1 cellular context compared by ENCODE assay signal in the genomic region with DNA sequence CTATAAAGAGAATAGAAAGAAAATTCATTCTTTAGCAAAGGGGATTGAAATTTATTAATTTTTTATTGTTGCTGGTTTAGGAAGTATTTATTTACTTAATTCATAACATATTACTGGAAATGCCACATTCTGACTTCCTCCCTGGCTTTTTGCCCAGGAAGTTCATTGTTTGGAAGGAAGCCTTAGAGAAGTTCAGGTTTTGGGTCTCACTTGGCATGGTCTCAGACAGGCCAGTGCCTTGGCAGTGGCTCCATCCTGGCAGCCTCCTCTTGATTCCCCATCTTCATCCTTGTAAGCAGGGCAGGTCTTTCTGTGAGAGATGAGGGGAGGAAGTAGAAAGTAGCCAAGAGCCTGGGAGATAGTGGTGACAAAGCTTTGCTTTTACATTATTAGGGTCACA.
TF ChIP-seq lines count a peak whose summit lies in the region.

No MANE protein-coding gene starts in this region.

TF ChIP-seq in A549, 52 proteins besides CTCF, POLR2A, EP300 and RAD21 (continued from another document):
- TF ChIP-seq ZSCAN20 (CRISPR knock-in tag; IDR thresholded peaks at IDR 0.05) (no peak), TFCP2L1 (CRISPR knock-in tag; IDR thresholded peaks at IDR 0.05) (no peak), NFE2L2 (conservative IDR thresholded peaks at IDR 0.05; ENCODE audit: low read length) (no peak), RARB (CRISPR knock-in tag; IDR thresholded peaks at IDR 0.05) (no peak), RFX5 (IDR thresholded peaks at IDR 0.05) (no peak), BHLHE40 (IDR thresholded peaks at IDR 0.05; ENCODE audit: low read depth, low read length) (no peak), RNF2 (IDR thresholded peaks at IDR 0.05; ENCODE audit: borderline replicate concordance, low read depth) (no peak), KDM5A (IDR thresholded peaks at IDR 0.05) (no peak), ZNF302 (CRISPR knock-in tag; IDR thresholded peaks at IDR 0.05) (no peak), GATA3 (IDR thresholded peaks at IDR 0.05; ENCODE audit: borderline replicate concordance) (no peak), MAX (IDR thresholded peaks at IDR 0.05) (no peak)
- TF ChIP-seq, protein P1, sequence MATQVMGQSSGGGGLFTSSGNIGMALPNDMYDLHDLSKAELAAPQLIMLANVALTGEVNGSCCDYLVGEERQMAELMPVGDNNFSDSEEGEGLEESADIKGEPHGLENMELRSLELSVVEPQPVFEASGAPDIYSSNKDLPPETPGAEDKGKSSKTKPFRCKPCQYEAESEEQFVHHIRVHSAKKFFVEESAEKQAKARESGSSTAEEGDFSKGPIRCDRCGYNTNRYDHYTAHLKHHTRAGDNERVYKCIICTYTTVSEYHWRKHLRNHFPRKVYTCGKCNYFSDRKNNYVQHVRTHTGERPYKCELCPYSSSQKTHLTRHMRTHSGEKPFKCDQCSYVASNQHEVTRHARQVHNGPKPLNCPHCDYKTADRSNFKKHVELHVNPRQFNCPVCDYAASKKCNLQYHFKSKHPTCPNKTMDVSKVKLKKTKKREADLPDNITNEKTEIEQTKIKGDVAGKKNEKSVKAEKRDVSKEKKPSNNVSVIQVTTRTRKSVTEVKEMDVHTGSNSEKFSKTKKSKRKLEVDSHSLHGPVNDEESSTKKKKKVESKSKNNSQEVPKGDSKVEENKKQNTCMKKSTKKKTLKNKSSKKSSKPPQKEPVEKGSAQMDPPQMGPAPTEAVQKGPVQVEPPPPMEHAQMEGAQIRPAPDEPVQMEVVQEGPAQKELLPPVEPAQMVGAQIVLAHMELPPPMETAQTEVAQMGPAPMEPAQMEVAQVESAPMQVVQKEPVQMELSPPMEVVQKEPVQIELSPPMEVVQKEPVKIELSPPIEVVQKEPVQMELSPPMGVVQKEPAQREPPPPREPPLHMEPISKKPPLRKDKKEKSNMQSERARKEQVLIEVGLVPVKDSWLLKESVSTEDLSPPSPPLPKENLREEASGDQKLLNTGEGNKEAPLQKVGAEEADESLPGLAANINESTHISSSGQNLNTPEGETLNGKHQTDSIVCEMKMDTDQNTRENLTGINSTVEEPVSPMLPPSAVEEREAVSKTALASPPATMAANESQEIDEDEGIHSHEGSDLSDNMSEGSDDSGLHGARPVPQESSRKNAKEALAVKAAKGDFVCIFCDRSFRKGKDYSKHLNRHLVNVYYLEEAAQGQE (IDR thresholded peaks at IDR 0.05) = no peak
